Comparison of ENCODE assay signal across 1 cellular context in genomic region chr22:19363541-19363940, GRCh38.
TF ChIP-seq lines count a peak whose summit lies in the region.
"Not testable (repeated sequence)": the region's sequence is repeated elsewhere in the genome, so short reads cannot be mapped to it uniquely, and the experiment has no call there.

No MANE protein-coding gene starts in this region.

TF ChIP-seq in K562, 482 proteins besides CTCF, POLR2A, EP300 and RAD21:
- TF ChIP-seq ZBTB40 (IDR thresholded peaks at IDR 0.05), result not testable (repeated sequence)
- TF ChIP-seq ZBTB40 (CRISPR knock-in tag; IDR thresholded peaks at IDR 0.05), result peak; percentile 26; the same call in 1 of the 2 replicates
- peak; percentile 66; the same call in 1 of the 2 replicates for TF ChIP-seq IRF2 (CRISPR knock-in tag; IDR thresholded peaks at IDR 0.05)
- TF ChIP-seq NR3C1 (CRISPR knock-in tag; IDR thresholded peaks at IDR 0.05), result 0 out of 2 replicates have a peak, but pooled peaks have one; percentile 56
